11 cellular contexts compared by ENCODE assay signal in the genomic region with DNA sequence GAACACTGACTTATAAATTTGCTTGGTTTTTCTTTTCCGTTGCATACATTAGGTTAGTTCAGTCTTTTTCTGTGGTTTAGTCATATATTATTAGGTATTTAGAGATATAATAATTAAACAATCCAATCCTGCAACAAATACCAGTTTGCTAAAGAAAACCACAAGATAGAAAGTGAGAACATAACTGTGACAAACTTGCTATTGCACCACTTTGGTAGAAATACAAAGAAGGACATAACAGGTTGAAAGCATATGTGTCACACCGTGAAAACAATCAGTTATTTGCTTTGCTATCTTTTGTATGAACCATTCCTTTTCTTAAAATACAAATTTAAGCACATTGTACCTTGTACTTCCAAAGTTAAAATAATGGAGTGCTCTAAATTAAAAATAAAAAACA.
DNase-seq lines count a peak whose midpoint lies in the region; ATAC-seq and TF ChIP-seq lines count a peak whose summit lies in the region.
"Had no signal": no experiment of that assay in that cellular context is flagged by ENCODE, and none has a peak within 500 bp of the region (broad histone marks: within the 10 kb centered on the region; RNA-seq: fewer than 3 reads in every experiment).

No MANE protein-coding gene starts in this region.

- ATAC-seq in GM19452 (IDR thresholded peaks at IDR 0.05; ENCODE audit: unreplicated experiment), result peak; percentile 95
- ATAC-seq in HG03139 (IDR thresholded peaks at IDR 0.05; ENCODE audit: unreplicated experiment), result peak; percentile 78
- peak; percentile 37 for ATAC-seq in SK-N-SH treated with all-trans-retinoic acid at 6 μM for 48 hours
- no peak for ATAC-seq in HG02884 (IDR thresholded peaks at IDR 0.05; ENCODE audit: unreplicated experiment)
- ATAC-seq in HG03521 (IDR thresholded peaks at IDR 0.05; ENCODE audit: unreplicated experiment), result no peak

- peak; percentile 65 to 77 for DNase-seq in AML-193 (lab: John Stamatoyannopoulos, UW)
- no peak for DNase-seq in NCI-H2081 (lab: John Stamatoyannopoulos, UW)
- DNase-seq in T1000 (lab: John Stamatoyannopoulos, UW), result no peak
- DNase-seq: DND-41, islet precursor cell, right lobe of liver had no signal

TF ChIP-seq in SK-N-SH treated with all-trans-retinoic acid at 6 μM for 48 hours, 23 proteins besides CTCF, POLR2A, EP300 and RAD21:
- TF ChIP-seq CSDC2 (CRISPR knock-in tag; IDR thresholded peaks at IDR 0.05) (no peak), PPARA (CRISPR knock-in tag; IDR thresholded peaks at IDR 0.05; ENCODE audit: borderline replicate concordance) (no peak), ZNF565 (CRISPR knock-in tag; conservative IDR thresholded peaks at IDR 0.05; ENCODE audit: low read depth) (no peak), GLIS3 (CRISPR knock-in tag; IDR thresholded peaks at IDR 0.05) (no peak), ZFP30 (CRISPR knock-in tag; IDR thresholded peaks at IDR 0.05) (no peak)
- TF ChIP-seq, protein P1, sequence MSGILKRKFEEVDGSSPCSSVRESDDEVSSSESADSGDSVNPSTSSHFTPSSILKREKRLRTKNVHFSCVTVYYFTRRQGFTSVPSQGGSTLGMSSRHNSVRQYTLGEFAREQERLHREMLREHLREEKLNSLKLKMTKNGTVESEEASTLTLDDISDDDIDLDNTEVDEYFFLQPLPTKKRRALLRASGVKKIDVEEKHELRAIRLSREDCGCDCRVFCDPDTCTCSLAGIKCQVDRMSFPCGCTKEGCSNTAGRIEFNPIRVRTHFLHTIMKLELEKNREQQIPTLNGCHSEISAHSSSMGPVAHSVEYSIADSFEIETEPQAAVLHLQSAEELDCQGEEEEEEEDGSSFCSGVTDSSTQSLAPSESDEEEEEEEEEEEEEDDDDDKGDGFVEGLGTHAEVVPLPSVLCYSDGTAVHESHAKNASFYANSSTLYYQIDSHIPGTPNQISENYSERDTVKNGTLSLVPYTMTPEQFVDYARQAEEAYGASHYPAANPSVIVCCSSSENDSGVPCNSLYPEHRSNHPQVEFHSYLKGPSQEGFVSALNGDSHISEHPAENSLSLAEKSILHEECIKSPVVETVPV (CRISPR knock-in tag; IDR thresholded peaks at IDR 0.05), result no peak

Comparison
In these comparisons a context has a peak if more than half of its experiments do, and no peak if none do; other contexts are left out.
1. DNase-seq: peak in AML-193 (2 of 2); none in NCI-H2081 (0 of 2) and T1000 (single experiment).
2. ATAC-seq: peak in GM19452 (single experiment), HG03139 (single experiment) and SK-N-SH treated with all-trans-retinoic acid at 6 μM for 48 hours (single experiment); none in HG02884 (single experiment) and HG03521 (single experiment).